In the genomic region with DNA sequence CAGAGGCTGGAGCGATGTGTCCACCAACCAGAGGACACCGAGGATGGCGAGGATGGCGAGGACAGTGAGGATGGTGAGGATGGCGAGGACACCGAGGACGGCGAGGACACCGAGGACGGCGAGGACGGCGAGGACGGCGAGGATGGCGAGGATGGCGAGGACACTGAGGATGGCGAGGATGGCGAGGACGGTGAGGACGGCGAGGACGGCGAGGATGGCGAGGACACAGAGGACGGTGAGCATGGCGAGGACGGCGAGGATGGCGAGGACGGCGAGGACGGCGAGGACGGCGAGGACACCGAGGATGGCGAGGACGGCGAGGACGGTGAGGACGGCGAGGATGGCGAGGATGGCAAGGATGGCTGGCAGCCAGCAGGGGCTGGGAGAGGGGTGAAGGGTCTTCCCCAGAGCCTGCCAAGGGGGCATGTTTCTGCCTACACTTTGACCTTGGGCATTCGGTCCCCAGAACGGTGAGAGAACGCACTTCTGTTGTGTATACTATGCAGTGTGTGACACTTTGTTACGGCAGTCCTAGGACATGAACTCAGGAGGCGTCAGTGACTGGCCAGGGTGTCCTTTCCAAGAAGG, we compare ENCODE assay signal across 15 cellular contexts. TPM values are rescaled to one million over a fixed set of nuclear protein-coding genes. Genes with fewer than 3 reads are reported as not detected.
DNase-seq lines count a peak whose midpoint lies in the region; ATAC-seq and TF ChIP-seq lines count a peak whose summit lies in the region.
"Had no signal": no experiment of that assay in that cellular context is flagged by ENCODE, and none has a peak within 500 bp of the region (broad histone marks: within the 10 kb centered on the region; RNA-seq: fewer than 3 reads in every experiment).

No MANE protein-coding gene starts in this region.

- no peak overlapping the region for H4K8ac ChIP-seq in H9 (replicated peaks; ENCODE audit: insufficient read length, low read depth, low read length)

- H3K4me1 Mint-ChIP-seq in H9 (peaks cover 7 to 9% of the 10 kb centered on the region in 2 experiments), endothelial cell (ENCODE audit: unreplicated experiment) (peaks cover 5% of the 10 kb centered on the region)

- TF ChIP-seq POLR2A in stomach (IDR thresholded peaks at IDR 0.05) = no peak

- H3K36me3 ChIP-seq in lower lobe of right lung (no peaks in the 10 kb centered on the region), stomach (no peaks in the 10 kb centered on the region)
- H3K36me3 ChIP-seq: BLaER1 treated with 17β-estradiol and CSF1 and Interleukin-3, amounts not matched to agents 10 nM and 100 nM; HAP-1 had no signal

- no peak for TF ChIP-seq CTCF in H9 (conservative IDR thresholded peaks at IDR 0.05)
- no peak for TF ChIP-seq CTCF in endothelial cell (IDR thresholded peaks at IDR 0.05; ENCODE audit: unreplicated experiment)
- no peak for TF ChIP-seq CTCF in lower lobe of right lung (IDR thresholded peaks at IDR 0.05)
- TF ChIP-seq CTCF in stomach (IDR thresholded peaks at IDR 0.05) = no peak

- no peaks in the 10 kb centered on the region for H3K9me3 Mint-ChIP-seq in H9
- H3K9me3 Mint-ChIP-seq in endothelial cell (ENCODE audit: unreplicated experiment) = no peaks in the 10 kb centered on the region
- H3K9me3 Mint-ChIP-seq: CD4-positive, CD25-positive, alpha-beta regulatory T cell; GM23338 had no signal

- peak overlapping the region; percentile 37 for H4K5ac ChIP-seq in H9 (ENCODE audit: insufficient read length, low read depth, low read length)

- H2BK20ac ChIP-seq in H9 (ENCODE audit: low read depth, low read length, poor library complexity, severe bottlenecking) = no peak overlapping the region

- H2BK12ac ChIP-seq in H9 (ENCODE audit: insufficient read length, low read depth, low read length) = no peak overlapping the region

- no peak overlapping the region for H3K14ac ChIP-seq in H9 (ENCODE audit: insufficient read depth, low read length)

- H3K27me3 ChIP-seq in H9 (ENCODE audit: insufficient read depth, low read length) = no peaks in the 10 kb centered on the region; the same call in 1 of the 2 replicates
- H3K27me3 ChIP-seq in lower lobe of right lung (ENCODE audit: low read depth) = no peaks in the 10 kb centered on the region
- peaks cover 0 to under 1% (median 0%) of the 10 kb centered on the region in 3 donors for H3K27me3 ChIP-seq in stomach
- H3K27me3 ChIP-seq: BLaER1 treated with 17β-estradiol and CSF1 and Interleukin-3, amounts not matched to agents 10 nM and 100 nM had no signal

- H2BK5ac ChIP-seq in H9 (ENCODE audit: insufficient read length, low read length) = no peak overlapping the region

- peak overlapping the region in 1 of 3 experiments; percentile 66; a peak in 1 of 7 replicates for H3K27ac Mint-ChIP-seq in H9
- peak overlapping the region; percentile 9 for H3K27ac Mint-ChIP-seq in endothelial cell (ENCODE audit: unreplicated experiment)
- H3K27ac Mint-ChIP-seq: GM23338 had no signal

- DNase-seq in H9 (no peak), endothelial cell (ENCODE audit: low spot score) (no peak), lower lobe of right lung (peak; percentile 25), sciatic nerve (ENCODE audit: low spot score) (peak; percentile 52), pons (ENCODE audit: low spot score) (no peak), SHP77 (lab: John Stamatoyannopoulos, UW) (no peak), SW480 (ENCODE audit: low spot score) (no peak), stomach (no peak)
- DNase-seq: 8988T; AML-193; CD4-positive, CD25-positive, alpha-beta regulatory T cell; DMS 273 treated with DMSO at 0.1 percent for 48 hours had no signal

- H2AFZ ChIP-seq in H9 (ENCODE audit: low read length) = no peak overlapping the region
- H2AFZ ChIP-seq: GM23338 had no signal

- H3K27me3 Mint-ChIP-seq in H9 (ENCODE audit: low read depth) (peaks cover 20% of the 10 kb centered on the region), endothelial cell (ENCODE audit: unreplicated experiment) (peaks cover 4% of the 10 kb centered on the region)

- H2AK5ac ChIP-seq in H9 (ENCODE audit: insufficient read length, low read length) = no peak overlapping the region

- H3K9me3 ChIP-seq in H9 (ENCODE audit: control insufficient read depth, low read depth, low read length) = no peaks in the 10 kb centered on the region
- no peaks in the 10 kb centered on the region for H3K9me3 ChIP-seq in lower lobe of right lung
- no peaks in the 10 kb centered on the region for H3K9me3 ChIP-seq in stomach
- H3K9me3 ChIP-seq: HAP-1 had no signal

- H3K36me3 Mint-ChIP-seq in H9 (ENCODE audit: insufficient read depth in 1 of 3, low read depth in 3 of 3) = no peaks in the 10 kb centered on the region
- no peaks in the 10 kb centered on the region for H3K36me3 Mint-ChIP-seq in endothelial cell (ENCODE audit: low read depth, unreplicated experiment)
- H3K36me3 Mint-ChIP-seq: CD4-positive, CD25-positive, alpha-beta regulatory T cell had no signal

- H3K23me2 ChIP-seq in H9 (ENCODE audit: insufficient read length, low read depth, low read length, poor library complexity, severe bottlenecking) = peaks cover 3% of the 10 kb centered on the region

- peak overlapping the region; percentile 34 for H3K18ac ChIP-seq in H9 (ENCODE audit: insufficient read length, low read depth, low read length)

- TF ChIP-seq EP300 in stomach (IDR thresholded peaks at IDR 0.05) = no peak

- H3K4me1 ChIP-seq in H9 (ENCODE audit: insufficient read depth, low read length) = no peaks in the 10 kb centered on the region
- peaks cover 4% of the 10 kb centered on the region for H3K4me1 ChIP-seq in lower lobe of right lung
- H3K4me1 ChIP-seq in stomach = peaks cover 0 to 6% (median 3%) of the 10 kb centered on the region in 4 donors
- H3K4me1 ChIP-seq: HAP-1 had no signal

- ATAC-seq in lower lobe of right lung (no peak), sciatic nerve (no peak)
- ATAC-seq: GM23338 had no signal

- H2BK15ac ChIP-seq in H9 (ENCODE audit: low read depth, low read length) = no peak overlapping the region

- H3K4me3 Mint-ChIP-seq in H9 (peak overlapping the region in 1 of 2 experiments; percentile 32; a peak in 1 of 5 replicates), endothelial cell (ENCODE audit: unreplicated experiment) (no peak overlapping the region)
- H3K4me3 Mint-ChIP-seq: CD4-positive, CD25-positive, alpha-beta regulatory T cell; GM23338 had no signal

- WGBS in H9 (ENCODE audit: extremely low coverage, insufficient read length, low lambda C conversion rate) = no CpG with 5 or more reads among the region's 49 CpGs
- WGBS in stomach, 5 donors = 83 to 95% (median 93%) methylated on average over 41 to 49 of the region's 49 CpGs

- H3K4ac ChIP-seq in H9 (ENCODE audit: low read depth, low read length) = no peak overlapping the region

- no peak overlapping the region for H3T11ph ChIP-seq in H9 (ENCODE audit: low read length)

- H4K91ac ChIP-seq in H9 (ENCODE audit: insufficient read length, low read depth, low read length) = no peak overlapping the region

- no peak overlapping the region for H3K56ac ChIP-seq in H9 (ENCODE audit: insufficient read length, low read depth, low read length)

- no peaks in the 10 kb centered on the region for H3K79me1 ChIP-seq in H9 (ENCODE audit: insufficient read depth, low read depth, low read length, poor library complexity, severe bottlenecking)

- no peaks in the 10 kb centered on the region for H3K79me2 ChIP-seq in H9 (ENCODE audit: insufficient read depth, low read length)

- H3K4me3 ChIP-seq in lower lobe of right lung (no peak overlapping the region), stomach (no peak overlapping the region)
- H3K4me3 ChIP-seq: BLaER1 treated with 17β-estradiol and CSF1 and Interleukin-3, amounts not matched to agents 10 nM and 100 nM; GM23338; HAP-1 had no signal

- no peak overlapping the region for H2BK120ac ChIP-seq in H9 (ENCODE audit: low read depth, low read length, poor library complexity, severe bottlenecking)

- H3K9ac ChIP-seq in H9 (ENCODE audit: extremely low read depth, insufficient read length, low read length) = no peak overlapping the region
- H3K9ac ChIP-seq: BLaER1 treated with 17β-estradiol and CSF1 and Interleukin-3, amounts not matched to agents 10 nM and 100 nM had no signal

- H4K20me1 ChIP-seq in H9 (ENCODE audit: control insufficient read depth, insufficient read depth, insufficient read length) = no peaks in the 10 kb centered on the region
- H4K20me1 ChIP-seq: BLaER1 treated with 17β-estradiol and CSF1 and Interleukin-3, amounts not matched to agents 10 nM and 100 nM had no signal

- no peak overlapping the region for H3K27ac ChIP-seq in H9 (ENCODE audit: insufficient read length, low read depth, low read length)
- H3K27ac ChIP-seq in lower lobe of right lung = no peak overlapping the region
- no peak overlapping the region for H3K27ac ChIP-seq in stomach
- H3K27ac ChIP-seq: BLaER1 treated with 17β-estradiol and CSF1 and Interleukin-3, amounts not matched to agents 10 nM and 100 nM had no signal

- intact Hi-C loops in lower lobe of right lung (cut with DNase I) (no loop called here), sciatic nerve (cut with DNase I) (loop anchor here (10.0 kb wide), 1 partner anchor 229 kb away; no protein-coding TSS in a partner anchor), stomach (cut with DNase I; ENCODE audit: low total_unique reads) (no loop called here)

- H3K23ac ChIP-seq in H9 (ENCODE audit: insufficient read length, low read depth, low read length) = no peak overlapping the region

- no peak overlapping the region for H3K4me2 ChIP-seq in H9 (ENCODE audit: insufficient read depth, insufficient read length, low read length)
- H3K4me2 ChIP-seq: BLaER1 treated with 17β-estradiol and CSF1 and Interleukin-3, amounts not matched to agents 10 nM and 100 nM; GM23338 had no signal

RNA-seq across cellular contexts. Expression of a gene that starts 44.4 kb away (rescaled TPM):
- total RNA-seq in H9 (2021) (61.6 and 65.3 TPM in 2 replicates), endothelial cell (ENCODE audit: unreplicated experiment) (211 TPM), lower lobe of right lung (281 TPM), sciatic nerve (75.6 TPM), stomach (10 to 100 TPM in 4 of 5 donors, 1 to 10 TPM in 1; 9.9 to 70.9 (median 17.8) TPM)
- polyA plus RNA-seq in stomach = 1 to 10 TPM; 1.1 to 2.5 (median 1.3) TPM

RNA-seq across cellular contexts. Expression of a gene that starts 57.5 kb away (rescaled TPM):
- total RNA-seq in H9 (2021) (35.6 and 37.3 TPM in 2 replicates), endothelial cell (ENCODE audit: unreplicated experiment) (26.8 TPM), lower lobe of right lung (34.5 TPM), sciatic nerve (48.9 TPM), stomach (10 to 100 TPM; 10.7 to 49.6 (median 46.4) TPM)
- polyA plus RNA-seq in stomach = 1 to 10 TPM; 7.8 to 9.5 (median 9.0) TPM

Comparison
In these comparisons a context has a peak if more than half of its experiments do, and no peak if none do; other contexts are left out.
1. DNase-seq: peak in lower lobe of right lung (single experiment) and sciatic nerve (single experiment); none in H9 (single experiment), endothelial cell (single experiment), pons (single experiment), SHP77 (0 of 2), SW480 (single experiment) and stomach (single experiment).